Comparison of ENCODE assay signal across 14 cellular contexts in the genomic region with DNA sequence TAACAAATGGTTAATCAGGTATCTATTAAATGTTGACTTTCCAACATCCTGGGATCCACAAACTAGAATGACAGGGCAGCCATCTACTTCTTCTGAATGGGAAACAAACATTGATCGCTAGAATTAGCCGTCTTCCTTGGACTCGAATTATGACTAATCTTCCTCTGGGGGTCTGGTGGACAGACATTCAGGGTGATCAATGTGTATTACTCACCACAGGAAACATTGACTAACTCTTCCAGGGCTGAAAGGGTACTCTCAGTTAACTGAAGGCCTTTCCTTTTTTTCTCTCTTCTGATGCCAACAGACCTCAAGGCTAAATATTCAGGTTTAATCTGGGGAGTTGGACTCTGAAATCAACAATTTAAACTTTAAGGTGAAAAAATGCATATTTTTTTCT. TPM values are rescaled to one million over a fixed set of nuclear protein-coding genes. Genes with fewer than 3 reads are reported as not detected.
DNase-seq lines count a peak whose midpoint lies in the region; ATAC-seq and TF ChIP-seq lines count a peak whose summit lies in the region.
"Had no signal": no experiment of that assay in that cellular context is flagged by ENCODE, and none has a peak within 500 bp of the region (broad histone marks: within the 10 kb centered on the region; RNA-seq: fewer than 3 reads in every experiment).

No MANE protein-coding gene starts in this region.

- H3K36me3 ChIP-seq in PC-3 (ENCODE audit: low read depth, low read length) (peaks cover 72% of the 10 kb centered on the region), mammary epithelial cell (ENCODE audit: insufficient read depth, low read length) (peaks cover 25% of the 10 kb centered on the region), stomach (peaks cover 64 to 97% (median 96%) of the 10 kb centered on the region in 4 donors)

- TF ChIP-seq CTCF in PC-3 (conservative IDR thresholded peaks at IDR 0.05; ENCODE audit: low read depth, low read length) (no peak), mammary epithelial cell (conservative IDR thresholded peaks at IDR 0.05 in 1 of 2, IDR thresholded peaks at IDR 0.05 in 1 of 2; ENCODE audit: extremely low read depth in 1 of 2, insufficient read depth in 1 of 2, low read depth in 1 of 2, low read length in 2 of 2) (no peak), stomach (IDR thresholded peaks at IDR 0.05) (no peak)

- in situ Hi-C loops in mammary epithelial cell (cut with MboI; ENCODE audit: low sequenced_read_pairs in 2 of 2): no loop called here

- peak overlapping the region; percentile 76 for H3K27ac ChIP-seq in PC-3 (ENCODE audit: low read length)
- H3K27ac ChIP-seq in mammary epithelial cell (ENCODE audit: insufficient read depth, low read depth, low read length): peak overlapping the region; percentile 7
- H3K27ac ChIP-seq in stomach: no peak overlapping the region
- H3K27ac ChIP-seq: SJSA1 had no signal

- H3K27me3 ChIP-seq in PC-3 (ENCODE audit: low read length): no peaks in the 10 kb centered on the region
- no peaks in the 10 kb centered on the region for H3K27me3 ChIP-seq in mammary epithelial cell (ENCODE audit: insufficient read depth, low read length)
- H3K27me3 ChIP-seq in stomach: no peaks in the 10 kb centered on the region
- H3K27me3 ChIP-seq: SJSA1 had no signal

- peak overlapping the region; percentile 11 for H3K9ac ChIP-seq in PC-3 (ENCODE audit: low read length)
- no peak overlapping the region for H3K9ac ChIP-seq in mammary epithelial cell (ENCODE audit: insufficient read depth, low read length)

- H3K4me1 ChIP-seq in PC-3 (ENCODE audit: insufficient read depth, low read length) (peaks cover 26% of the 10 kb centered on the region), mammary epithelial cell (ENCODE audit: insufficient read depth, low read length) (peaks cover 7% of the 10 kb centered on the region), stomach (no peaks in the 10 kb centered on the region)
- H3K4me1 ChIP-seq: SJSA1 had no signal

- BruUV-seq in PC-3 (replicated peaks; lab: Mats Ljungman, UMichigan): no TSS peak
- no TSS peak for BruUV-seq in mammary epithelial cell (replicated peaks; lab: Mats Ljungman, UMichigan)

- WGBS in mammary epithelial cell (ENCODE audit: low coverage, missing lambda C conversion rate): 61% methylated on average over 3 of the region's 3 CpGs
- 68 to 86% (median 81%) methylated on average over 3 of the region's 3 CpGs for WGBS in stomach, 5 donors

- CTCF ChIA-PET in PC-3 (lab: Charles Lee): no interaction called here
- CTCF ChIA-PET in mammary epithelial cell (lab: Charles Lee; ENCODE audit: low non-redundant PET): no interaction called here

- ATAC-seq in activated CD4-positive, CD25-positive, alpha-beta regulatory T cell treated with anti-CD3 and anti-CD28 coated beads, Interleukin-2, amount 50 U/mL, for 24 hours: peak; percentile 90 to 92
- ATAC-seq in PC-3: peak; percentile 67

- H2AFZ ChIP-seq in PC-3 (ENCODE audit: low read length) (no peak overlapping the region), mammary epithelial cell (ENCODE audit: low read depth, low read length) (no peak overlapping the region)

- H3K4me3 ChIP-seq in PC-3 (ENCODE audit: low read length) (no peak overlapping the region), mammary epithelial cell (replicated peaks in 1 of 3; ENCODE audit: insufficient read depth in 1 of 3, low read depth in 2 of 3, low read length in 3 of 3) (no peak overlapping the region), stomach (no peak overlapping the region)
- H3K4me3 ChIP-seq: SJSA1 had no signal

- POLR2A ChIA-PET in PC-3 (lab: Charles Lee; ENCODE audit: unreplicated experiment): no interaction called here

- TF ChIP-seq POLR2A in stomach (IDR thresholded peaks at IDR 0.05): no peak

- no peak for TF ChIP-seq EP300 in stomach (IDR thresholded peaks at IDR 0.05)

- DNase-seq in activated CD4-positive, CD25-positive, alpha-beta regulatory T cell treated with anti-CD3 and anti-CD28 coated beads, Interleukin-2, amount 50 U/mL, for 72 hours: no peak
- DNase-seq in PC-3: peak; percentile 78
- DNase-seq in mammary epithelial cell: peak; percentile 10
- DNase-seq in non-pigmented ciliary epithelial cell (ENCODE audit: low read depth): peak; percentile 53
- no peak for DNase-seq in activated effector memory CD4-positive, alpha-beta T cell treated with Interleukin-2 at 50 U/mL for 16 hours
- DNase-seq in NCI-H1417 (lab: John Stamatoyannopoulos, UW): no peak
- no peak for DNase-seq in stomach
- DNase-seq: NCI-H1105; NCI-H526; stimulated activated CD4-positive, alpha-beta T cell treated with anti-CD3 and anti-CD28 coated beads, Interleukin-4, amount 100 ng/mL, for 1 hour; substantia nigra had no signal

- peak overlapping the region; percentile 36 for H3K4me2 ChIP-seq in PC-3 (ENCODE audit: low read length)
- no peak overlapping the region for H3K4me2 ChIP-seq in mammary epithelial cell (ENCODE audit: insufficient read depth, low read depth, low read length)

- no peaks in the 10 kb centered on the region for H3F3A ChIP-seq in PC-3 (ENCODE audit: low read length, unreplicated experiment)

- intact Hi-C loops in PC-3 (cut with micrococcal nuclease) (no loop called here), mammary epithelial cell (cut with micrococcal nuclease) (no loop called here), stomach (cut with DNase I; ENCODE audit: low total_unique reads) (no loop called here)

- 0 out of 2 replicates have a peak, but pooled peaks cover 5% of the 10 kb centered on the region for H4K20me1 ChIP-seq in PC-3 (ENCODE audit: low read length)
- no peaks in the 10 kb centered on the region for H4K20me1 ChIP-seq in mammary epithelial cell (ENCODE audit: insufficient read depth, low read length)

- no peaks in the 10 kb centered on the region for H3K9me2 ChIP-seq in PC-3 (replicated peaks; ENCODE audit: low read length)

- H3K79me2 ChIP-seq in PC-3 (ENCODE audit: low read length) (peaks cover 26% of the 10 kb centered on the region; the same call in 1 of the 2 replicates), mammary epithelial cell (ENCODE audit: insufficient read depth, low read length) (peaks cover 8% of the 10 kb centered on the region)

- H3K9me3 ChIP-seq in PC-3 (ENCODE audit: low read length) (no peaks in the 10 kb centered on the region), mammary epithelial cell (replicated peaks; ENCODE audit: insufficient read depth, low read length) (no peaks in the 10 kb centered on the region), stomach (no peaks in the 10 kb centered on the region)
- H3K9me3 ChIP-seq: SJSA1 had no signal

- dilution Hi-C loops in mammary epithelial cell (cut with HindIII; ENCODE audit: low sequenced_read_pairs): no loop called here

RNA-seq across cellular contexts. Expression of gene NOL9, which starts 9.5 kb away (rescaled TPM):
- total RNA-seq in PC-3 (2014; rRNA removed) (79.1 and 102 TPM in 2 replicates), mammary epithelial cell (10 to 100 TPM; 25.5 to 36.4 TPM), stomach (100 to 1,000 TPM in 1 of 5 donors, 10 to 100 TPM in 4; 19.7 to 150 (median 42.0) TPM)
- polyA plus RNA-seq in mammary epithelial cell (16.0 TPM), stomach (1 to 10 TPM; 2.7 to 4.0 (median 2.9) TPM)
- 39.8 TPM for polyA minus RNA-seq in mammary epithelial cell

RNA-seq across cellular contexts. Expression of gene TAS1R1, which starts 10.3 kb away (rescaled TPM):
- total RNA-seq in PC-3 (2014; rRNA removed) (not detected in 2 replicates), mammary epithelial cell (under 1 TPM in 1 of 2 donors, not detected in 1; 0.09 TPM), stomach (not detected)
- polyA plus RNA-seq in mammary epithelial cell (0.05 TPM), stomach (under 1 TPM in 2 of 3 donors, not detected in 1; 0.08 to 0.12 TPM)
- not detected for polyA minus RNA-seq in mammary epithelial cell
- total RNA-seq: cerebellum, SJSA1 had no signal

RNA-seq across cellular contexts. Expression of gene ZBTB48, which starts 35.0 kb away (rescaled TPM):
- 42.7 and 47.2 TPM in 2 replicates for total RNA-seq in PC-3 (2014; rRNA removed)
- total RNA-seq in mammary epithelial cell: 10 to 100 TPM; 15.3 to 29.5 TPM
- polyA plus RNA-seq in mammary epithelial cell: 14.5 TPM
- polyA minus RNA-seq in mammary epithelial cell: 0.47 TPM
- total RNA-seq in stomach: 100 to 1,000 TPM in 1 of 5 donors, 10 to 100 TPM in 4; 22.6 to 139 (median 25.7) TPM
- 10 to 100 TPM; 34.8 to 64.4 (median 61.3) TPM for polyA plus RNA-seq in stomach

RNA-seq across cellular contexts. Expression of gene PLEKHG5, which starts 53.4 kb away (rescaled TPM):
- total RNA-seq in PC-3 (2014; rRNA removed) (42.8 and 66.1 TPM in 2 replicates), mammary epithelial cell (10 to 100 TPM; 19.0 to 88.8 TPM), stomach (10 to 100 TPM in 2 of 5 donors, 1 to 10 TPM in 3; 4.9 to 58.8 (median 9.8) TPM)
- polyA plus RNA-seq in mammary epithelial cell (25.3 TPM), stomach (1 to 10 TPM; 1.4 to 7.2 (median 1.8) TPM)
- 20.3 TPM for polyA minus RNA-seq in mammary epithelial cell

RNA-seq across cellular contexts. Expression of gene KLHL21, which starts 57.8 kb away (rescaled TPM):
- total RNA-seq in PC-3 (2014; rRNA removed) (82.5 and 105 TPM in 2 replicates), mammary epithelial cell (100 to 1,000 TPM in 1 of 2 donors, 10 to 100 TPM in 1; 64.5 to 160 TPM), stomach (10 to 100 TPM; 13.0 to 59.8 (median 34.5) TPM)
- polyA plus RNA-seq in mammary epithelial cell (38.1 TPM), stomach (10 to 100 TPM in 1 of 3 donors, 1 to 10 TPM in 2; 9.2 to 15.4 (median 9.8) TPM)
- 67.9 TPM for polyA minus RNA-seq in mammary epithelial cell

Comparison
In these comparisons a context has a peak if more than half of its experiments do, and no peak if none do; other contexts are left out.
1. DNase-seq: peak in PC-3 (single experiment), mammary epithelial cell (single experiment) and non-pigmented ciliary epithelial cell (single experiment); none in activated CD4-positive, CD25-positive, alpha-beta regulatory T cell treated with anti-CD3 and anti-CD28 coated beads, Interleukin-2, amount 50 U/mL, for 72 hours (single experiment), activated effector memory CD4-positive, alpha-beta T cell treated with Interleukin-2 at 50 U/mL for 16 hours (single experiment), NCI-H1417 (0 of 3) and stomach (single experiment).
2. H3K27ac ChIP-seq: peak in PC-3 (single experiment) and mammary epithelial cell (single experiment); none in stomach (0 of 5).